8 cellular contexts compared by ENCODE assay signal in the genomic region with DNA sequence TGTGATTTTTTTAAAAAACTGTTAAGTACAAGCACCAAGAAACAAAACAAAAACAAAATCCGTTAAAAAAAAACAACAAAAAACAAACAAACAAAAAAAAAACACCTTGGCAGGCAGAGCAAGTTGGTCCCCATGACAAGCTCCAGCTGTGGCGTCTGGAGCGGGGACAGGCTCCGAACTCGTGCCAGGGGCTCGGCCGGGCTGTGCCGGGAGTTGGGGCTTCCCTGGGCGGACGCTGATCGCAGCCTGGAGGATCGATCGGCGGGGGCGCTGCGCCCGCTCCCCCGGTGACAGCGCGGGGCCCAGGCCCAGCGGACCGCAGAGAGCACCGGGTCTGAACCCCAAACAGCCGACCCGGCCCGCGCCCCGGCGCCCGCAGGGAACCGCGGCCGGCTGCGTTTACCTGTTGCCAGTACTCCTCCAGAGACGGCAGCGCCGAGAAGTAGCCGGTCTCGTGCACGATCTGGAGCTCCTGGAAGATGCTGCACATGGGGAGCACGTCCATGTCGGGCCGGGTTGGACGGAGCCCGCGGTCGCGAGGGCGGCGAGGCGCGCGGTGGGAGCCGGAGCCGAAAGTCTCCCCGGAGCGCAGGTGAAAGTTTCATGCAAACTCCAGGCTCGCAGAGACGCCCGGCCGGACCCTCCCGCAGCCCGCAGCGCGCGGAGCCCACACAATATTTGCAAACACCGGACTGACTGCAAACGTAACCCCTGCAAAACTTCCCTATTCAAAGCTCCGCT. TPM values are rescaled to one million over a fixed set of nuclear protein-coding genes. Genes with fewer than 3 reads are reported as not detected.
DNase-seq lines count a peak whose midpoint lies in the region; ATAC-seq and TF ChIP-seq lines count a peak whose summit lies in the region.

A gene (minus strand): TSS at position 700 of the 741 bp plus-strand sequence. CDS start 195 bp downstream, at position 505.

- peaks cover 37% of the 10 kb centered on the region for H3K4me1 ChIP-seq in mononuclear cell (ENCODE audit: insufficient read depth, low read length)
- peaks cover 0 to 20% (median 11%) of the 10 kb centered on the region in 4 donors for H3K4me1 ChIP-seq in tibial nerve

- ATAC-seq in HG03097 (IDR thresholded peaks at IDR 0.05; ENCODE audit: low FRiP score, unreplicated experiment) (peak; percentile 3), T-helper 17 cell (peak; percentile 0)

- DNase-seq in GM13976 (ENCODE audit: low spot score) (peak; percentile 41), T-helper 17 cell (no peak), epithelial cell of esophagus (ENCODE audit: low read depth) (no peak), tibial nerve (ENCODE audit: low spot score in 2 of 2) (no peak), DMS114 treated with DMSO at 0.1 percent for 48 hours (lab: John Stamatoyannopoulos, UW; ENCODE audit: unreplicated experiment) (no peak)

- H3K27me3 ChIP-seq in mononuclear cell (ENCODE audit: insufficient read depth, low read length) (no peaks in the 10 kb centered on the region), tibial nerve (no peaks in the 10 kb centered on the region)

- H3K9me3 ChIP-seq in T-helper 17 cell (ENCODE audit: control insufficient read depth, low read length, poor library complexity, severe bottlenecking): no peaks in the 10 kb centered on the region
- no peaks in the 10 kb centered on the region for H3K9me3 ChIP-seq in mononuclear cell (ENCODE audit: low read depth, low read length)
- H3K9me3 ChIP-seq in tibial nerve: peaks cover 0 to 10% (median 0%) of the 10 kb centered on the region in 4 donors

- peak within 1 kb of the TSS; percentile 94 for H3K4me3 Mint-ChIP-seq in T-helper 17 cell

- H3K4me3 ChIP-seq in epithelial cell of esophagus (ENCODE audit: low read length): peak within 1 kb of the TSS; percentile 90
- peak within 1 kb of the TSS; percentile 92 for H3K4me3 ChIP-seq in mononuclear cell (ENCODE audit: low read length)
- H3K4me3 ChIP-seq in tibial nerve: peak within 1 kb of the TSS; percentile 83 to 98 (median 88)

- H3K4me1 Mint-ChIP-seq in T-helper 17 cell: peaks cover 43% of the 10 kb centered on the region

- TF ChIP-seq POLR2A in tibial nerve (IDR thresholded peaks at IDR 0.05): peak in 1 of 2 donors; percentile 58

- WGBS in tibial nerve, 2 donors: 0% methylated on average over 18 to 40 of the region's 69 CpGs

- peak in 1 of 2 donors; percentile 93 for TF ChIP-seq EP300 in tibial nerve (IDR thresholded peaks at IDR 0.05)

- TF ChIP-seq CTCF in 22Rv1 (IDR thresholded peaks at IDR 0.05): no peak
- peak; percentile 5 for TF ChIP-seq CTCF in GM13976 (IDR thresholded peaks at IDR 0.05; ENCODE audit: borderline replicate concordance, control extremely low read depth, extremely low read depth, insufficient read depth, missing control alignments)
- TF ChIP-seq CTCF in epithelial cell of esophagus (IDR thresholded peaks at IDR 0.05; ENCODE audit: insufficient read depth, low read depth, low read length, missing control alignments): no peak
- peak in 1 of 5 experiments; percentile 7 for TF ChIP-seq CTCF in tibial nerve (IDR thresholded peaks at IDR 0.05)

- H3K27ac ChIP-seq in 22Rv1 (peak within 1 kb of the TSS; percentile 89), tibial nerve (peak within 1 kb of the TSS; percentile 99 to 100 (median 100))

- H3K36me3 Mint-ChIP-seq in T-helper 17 cell (ENCODE audit: low read depth): peaks cover 24% of the 10 kb centered on the region

- in situ Hi-C loops in GM13976 (cut with MboI; ENCODE audit: low sequenced_read_pairs, unreplicated experiment): no loop called here

- peak within 1 kb of the TSS; percentile 100 for H3K27ac Mint-ChIP-seq in T-helper 17 cell

- peaks cover 13 to 25% (median 19%) of the 10 kb centered on the region in 3 donors for H3K36me3 ChIP-seq in tibial nerve

- peaks cover 4% of the 10 kb centered on the region for H3K27me3 Mint-ChIP-seq in T-helper 17 cell

RNA-seq across cellular contexts. Expression of the gene that starts here (rescaled TPM):
- 1,000 to 10,000 TPM; 1,918 to 2,317 TPM for total RNA-seq in T-helper 17 cell
- 606 TPM for total RNA-seq in mononuclear cell
- total RNA-seq in tibial nerve: 100 to 1,000 TPM; 156 to 226 (median 189) TPM
